Comparison of ENCODE assay signal across 1 cellular context in the genomic region with DNA sequence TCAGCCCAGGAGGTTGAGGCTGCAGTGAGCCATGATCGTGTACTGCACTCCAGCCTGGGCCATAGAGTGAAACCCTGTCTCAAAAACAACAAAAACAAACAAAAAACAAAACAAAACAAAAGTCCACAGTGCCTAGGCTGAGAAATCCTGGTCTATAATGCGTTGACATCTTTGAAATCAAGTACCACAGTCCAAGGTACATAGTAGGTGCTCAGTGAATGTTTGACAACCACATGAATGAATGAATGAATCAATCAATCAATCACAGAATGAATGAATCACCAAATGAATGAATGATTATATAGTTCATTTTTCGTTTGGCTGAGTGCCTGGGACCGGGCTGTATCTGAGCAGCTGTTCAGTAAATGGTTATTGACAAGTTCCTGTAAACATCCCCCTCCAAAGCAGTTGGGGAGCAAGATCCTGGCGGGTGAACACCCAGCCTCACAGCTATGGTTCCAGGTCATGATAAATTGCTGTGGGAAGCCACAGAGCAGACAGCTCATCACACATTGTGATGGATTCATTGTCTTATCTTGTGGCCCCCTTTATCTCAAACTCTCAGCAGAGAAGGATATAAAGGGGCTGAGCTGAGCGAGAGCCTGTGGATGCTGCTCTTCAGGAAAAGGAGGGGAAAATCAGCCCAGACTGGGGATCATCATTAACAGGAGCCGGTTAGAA.
A peak's percentile ranks its signal among the peaks of the same experiment; 100 is the strongest.
TF ChIP-seq lines count a peak whose summit lies in the region.

No MANE protein-coding gene starts in this region.

TF ChIP-seq in K562, 482 proteins besides CTCF, POLR2A, EP300 and RAD21 (continued from another document and continues in another):
- no peak; the same call in 1 of the 2 replicates for TF ChIP-seq FOXM1 (IDR thresholded peaks at IDR 0.05; ENCODE audit: low read depth)
- TF ChIP-seq FOXM1 (CRISPR knock-in tag; IDR thresholded peaks at IDR 0.05; ENCODE audit: low read depth): no peak
- peak; percentile 61; the same call in 1 of the 2 replicates for TF ChIP-seq GATAD2B (IDR thresholded peaks at IDR 0.05; ENCODE audit: borderline replicate concordance)
- TF ChIP-seq, protein P1, sequence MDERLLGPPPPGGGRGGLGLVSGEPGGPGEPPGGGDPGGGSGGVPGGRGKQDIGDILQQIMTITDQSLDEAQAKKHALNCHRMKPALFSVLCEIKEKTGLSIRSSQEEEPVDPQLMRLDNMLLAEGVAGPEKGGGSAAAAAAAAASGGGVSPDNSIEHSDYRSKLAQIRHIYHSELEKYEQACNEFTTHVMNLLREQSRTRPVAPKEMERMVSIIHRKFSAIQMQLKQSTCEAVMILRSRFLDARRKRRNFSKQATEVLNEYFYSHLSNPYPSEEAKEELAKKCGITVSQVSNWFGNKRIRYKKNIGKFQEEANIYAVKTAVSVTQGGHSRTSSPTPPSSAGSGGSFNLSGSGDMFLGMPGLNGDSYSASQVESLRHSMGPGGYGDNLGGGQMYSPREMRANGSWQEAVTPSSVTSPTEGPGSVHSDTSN (CRISPR knock-in tag; IDR thresholded peaks at IDR 0.05; ENCODE audit: low read depth): peak; percentile 66
- TF ChIP-seq, protein P1 (tag; conservative IDR thresholded peaks at IDR 0.05; ENCODE audit: low read depth): peak; percentile 93
- TF ChIP-seq ZNF347 (CRISPR knock-in tag; IDR thresholded peaks at IDR 0.05; ENCODE audit: low read depth): no peak
- no peak for TF ChIP-seq ZNF174 (CRISPR knock-in tag; IDR thresholded peaks at IDR 0.05)
- TF ChIP-seq, protein P2, sequence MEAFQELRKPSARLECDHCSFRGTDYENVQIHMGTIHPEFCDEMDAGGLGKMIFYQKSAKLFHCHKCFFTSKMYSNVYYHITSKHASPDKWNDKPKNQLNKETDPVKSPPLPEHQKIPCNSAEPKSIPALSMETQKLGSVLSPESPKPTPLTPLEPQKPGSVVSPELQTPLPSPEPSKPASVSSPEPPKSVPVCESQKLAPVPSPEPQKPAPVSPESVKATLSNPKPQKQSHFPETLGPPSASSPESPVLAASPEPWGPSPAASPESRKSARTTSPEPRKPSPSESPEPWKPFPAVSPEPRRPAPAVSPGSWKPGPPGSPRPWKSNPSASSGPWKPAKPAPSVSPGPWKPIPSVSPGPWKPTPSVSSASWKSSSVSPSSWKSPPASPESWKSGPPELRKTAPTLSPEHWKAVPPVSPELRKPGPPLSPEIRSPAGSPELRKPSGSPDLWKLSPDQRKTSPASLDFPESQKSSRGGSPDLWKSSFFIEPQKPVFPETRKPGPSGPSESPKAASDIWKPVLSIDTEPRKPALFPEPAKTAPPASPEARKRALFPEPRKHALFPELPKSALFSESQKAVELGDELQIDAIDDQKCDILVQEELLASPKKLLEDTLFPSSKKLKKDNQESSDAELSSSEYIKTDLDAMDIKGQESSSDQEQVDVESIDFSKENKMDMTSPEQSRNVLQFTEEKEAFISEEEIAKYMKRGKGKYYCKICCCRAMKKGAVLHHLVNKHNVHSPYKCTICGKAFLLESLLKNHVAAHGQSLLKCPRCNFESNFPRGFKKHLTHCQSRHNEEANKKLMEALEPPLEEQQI (IDR thresholded peaks at IDR 0.05): no peak
- TF ChIP-seq, protein P3, sequence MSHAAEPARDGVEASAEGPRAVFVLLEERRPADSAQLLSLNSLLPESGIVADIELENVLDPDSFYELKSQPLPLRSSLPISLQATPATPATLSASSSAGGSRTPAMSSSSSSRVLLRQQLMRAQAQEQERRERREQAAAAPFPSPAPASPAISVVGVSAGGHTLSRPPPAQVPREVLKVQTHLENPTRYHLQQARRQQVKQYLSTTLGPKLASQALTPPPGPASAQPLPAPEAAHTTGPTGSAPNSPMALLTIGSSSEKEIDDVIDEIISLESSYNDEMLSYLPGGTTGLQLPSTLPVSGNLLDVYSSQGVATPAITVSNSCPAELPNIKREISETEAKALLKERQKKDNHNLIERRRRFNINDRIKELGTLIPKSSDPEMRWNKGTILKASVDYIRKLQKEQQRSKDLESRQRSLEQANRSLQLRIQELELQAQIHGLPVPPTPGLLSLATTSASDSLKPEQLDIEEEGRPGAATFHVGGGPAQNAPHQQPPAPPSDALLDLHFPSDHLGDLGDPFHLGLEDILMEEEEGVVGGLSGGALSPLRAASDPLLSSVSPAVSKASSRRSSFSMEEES (CRISPR knock-in tag; IDR thresholded peaks at IDR 0.05): no peak
- TF ChIP-seq BDP1 (IDR thresholded peaks at IDR 0.05; ENCODE audit: insufficient read depth, insufficient read length): no peak
- TF ChIP-seq, protein P4, sequence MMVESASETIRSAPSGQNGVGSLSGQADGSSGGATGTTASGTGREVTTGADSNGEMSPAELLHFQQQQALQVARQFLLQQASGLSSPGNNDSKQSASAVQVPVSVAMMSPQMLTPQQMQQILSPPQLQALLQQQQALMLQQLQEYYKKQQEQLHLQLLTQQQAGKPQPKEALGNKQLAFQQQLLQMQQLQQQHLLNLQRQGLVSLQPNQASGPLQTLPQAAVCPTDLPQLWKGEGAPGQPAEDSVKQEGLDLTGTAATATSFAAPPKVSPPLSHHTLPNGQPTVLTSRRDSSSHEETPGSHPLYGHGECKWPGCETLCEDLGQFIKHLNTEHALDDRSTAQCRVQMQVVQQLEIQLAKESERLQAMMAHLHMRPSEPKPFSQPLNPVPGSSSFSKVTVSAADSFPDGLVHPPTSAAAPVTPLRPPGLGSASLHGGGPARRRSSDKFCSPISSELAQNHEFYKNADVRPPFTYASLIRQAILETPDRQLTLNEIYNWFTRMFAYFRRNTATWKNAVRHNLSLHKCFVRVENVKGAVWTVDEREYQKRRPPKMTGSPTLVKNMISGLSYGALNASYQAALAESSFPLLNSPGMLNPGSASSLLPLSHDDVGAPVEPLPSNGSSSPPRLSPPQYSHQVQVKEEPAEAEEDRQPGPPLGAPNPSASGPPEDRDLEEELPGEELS (CRISPR knock-in tag; IDR thresholded peaks at IDR 0.05; ENCODE audit: borderline replicate concordance): no peak
- no peak for TF ChIP-seq NRF1 (conservative IDR thresholded peaks at IDR 0.05 in 1 of 2, IDR thresholded peaks at IDR 0.05 in 1 of 2)
- TF ChIP-seq HNRNPUL1 (IDR thresholded peaks at IDR 0.05; ENCODE audit: low read length): no peak
- no peak for TF ChIP-seq BRD9 (IDR thresholded peaks at IDR 0.05; ENCODE audit: low read depth, partially characterized antibody)
- TF ChIP-seq ZSCAN32 (CRISPR knock-in tag; IDR thresholded peaks at IDR 0.05): no peak
- TF ChIP-seq, protein P5, sequence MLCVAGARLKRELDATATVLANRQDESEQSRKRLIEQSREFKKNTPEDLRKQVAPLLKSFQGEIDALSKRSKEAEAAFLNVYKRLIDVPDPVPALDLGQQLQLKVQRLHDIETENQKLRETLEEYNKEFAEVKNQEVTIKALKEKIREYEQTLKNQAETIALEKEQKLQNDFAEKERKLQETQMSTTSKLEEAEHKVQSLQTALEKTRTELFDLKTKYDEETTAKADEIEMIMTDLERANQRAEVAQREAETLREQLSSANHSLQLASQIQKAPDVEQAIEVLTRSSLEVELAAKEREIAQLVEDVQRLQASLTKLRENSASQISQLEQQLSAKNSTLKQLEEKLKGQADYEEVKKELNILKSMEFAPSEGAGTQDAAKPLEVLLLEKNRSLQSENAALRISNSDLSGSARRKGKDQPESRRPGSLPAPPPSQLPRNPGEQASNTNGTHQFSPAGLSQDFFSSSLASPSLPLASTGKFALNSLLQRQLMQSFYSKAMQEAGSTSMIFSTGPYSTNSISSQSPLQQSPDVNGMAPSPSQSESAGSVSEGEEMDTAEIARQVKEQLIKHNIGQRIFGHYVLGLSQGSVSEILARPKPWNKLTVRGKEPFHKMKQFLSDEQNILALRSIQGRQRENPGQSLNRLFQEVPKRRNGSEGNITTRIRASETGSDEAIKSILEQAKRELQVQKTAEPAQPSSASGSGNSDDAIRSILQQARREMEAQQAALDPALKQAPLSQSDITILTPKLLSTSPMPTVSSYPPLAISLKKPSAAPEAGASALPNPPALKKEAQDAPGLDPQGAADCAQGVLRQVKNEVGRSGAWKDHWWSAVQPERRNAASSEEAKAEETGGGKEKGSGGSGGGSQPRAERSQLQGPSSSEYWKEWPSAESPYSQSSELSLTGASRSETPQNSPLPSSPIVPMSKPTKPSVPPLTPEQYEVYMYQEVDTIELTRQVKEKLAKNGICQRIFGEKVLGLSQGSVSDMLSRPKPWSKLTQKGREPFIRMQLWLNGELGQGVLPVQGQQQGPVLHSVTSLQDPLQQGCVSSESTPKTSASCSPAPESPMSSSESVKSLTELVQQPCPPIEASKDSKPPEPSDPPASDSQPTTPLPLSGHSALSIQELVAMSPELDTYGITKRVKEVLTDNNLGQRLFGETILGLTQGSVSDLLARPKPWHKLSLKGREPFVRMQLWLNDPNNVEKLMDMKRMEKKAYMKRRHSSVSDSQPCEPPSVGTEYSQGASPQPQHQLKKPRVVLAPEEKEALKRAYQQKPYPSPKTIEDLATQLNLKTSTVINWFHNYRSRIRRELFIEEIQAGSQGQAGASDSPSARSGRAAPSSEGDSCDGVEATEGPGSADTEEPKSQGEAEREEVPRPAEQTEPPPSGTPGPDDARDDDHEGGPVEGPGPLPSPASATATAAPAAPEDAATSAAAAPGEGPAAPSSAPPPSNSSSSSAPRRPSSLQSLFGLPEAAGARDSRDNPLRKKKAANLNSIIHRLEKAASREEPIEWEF (CRISPR knock-in tag; IDR thresholded peaks at IDR 0.05): peak; percentile 36; the same call in 1 of the 2 replicates
- TF ChIP-seq POLR2B (IDR thresholded peaks at IDR 0.05; ENCODE audit: low read depth, partially characterized antibody): no peak
- no peak for TF ChIP-seq POLR3G (IDR thresholded peaks at IDR 0.05; ENCODE audit: extremely low read depth, insufficient read length, insufficient replicate concordance)
- peak; percentile 96 for TF ChIP-seq TCF3 (CRISPR knock-in tag; IDR thresholded peaks at IDR 0.05)
- TF ChIP-seq NCOA4 (IDR thresholded peaks at IDR 0.05; ENCODE audit: partially characterized antibody): no peak
- TF ChIP-seq, protein P6, sequence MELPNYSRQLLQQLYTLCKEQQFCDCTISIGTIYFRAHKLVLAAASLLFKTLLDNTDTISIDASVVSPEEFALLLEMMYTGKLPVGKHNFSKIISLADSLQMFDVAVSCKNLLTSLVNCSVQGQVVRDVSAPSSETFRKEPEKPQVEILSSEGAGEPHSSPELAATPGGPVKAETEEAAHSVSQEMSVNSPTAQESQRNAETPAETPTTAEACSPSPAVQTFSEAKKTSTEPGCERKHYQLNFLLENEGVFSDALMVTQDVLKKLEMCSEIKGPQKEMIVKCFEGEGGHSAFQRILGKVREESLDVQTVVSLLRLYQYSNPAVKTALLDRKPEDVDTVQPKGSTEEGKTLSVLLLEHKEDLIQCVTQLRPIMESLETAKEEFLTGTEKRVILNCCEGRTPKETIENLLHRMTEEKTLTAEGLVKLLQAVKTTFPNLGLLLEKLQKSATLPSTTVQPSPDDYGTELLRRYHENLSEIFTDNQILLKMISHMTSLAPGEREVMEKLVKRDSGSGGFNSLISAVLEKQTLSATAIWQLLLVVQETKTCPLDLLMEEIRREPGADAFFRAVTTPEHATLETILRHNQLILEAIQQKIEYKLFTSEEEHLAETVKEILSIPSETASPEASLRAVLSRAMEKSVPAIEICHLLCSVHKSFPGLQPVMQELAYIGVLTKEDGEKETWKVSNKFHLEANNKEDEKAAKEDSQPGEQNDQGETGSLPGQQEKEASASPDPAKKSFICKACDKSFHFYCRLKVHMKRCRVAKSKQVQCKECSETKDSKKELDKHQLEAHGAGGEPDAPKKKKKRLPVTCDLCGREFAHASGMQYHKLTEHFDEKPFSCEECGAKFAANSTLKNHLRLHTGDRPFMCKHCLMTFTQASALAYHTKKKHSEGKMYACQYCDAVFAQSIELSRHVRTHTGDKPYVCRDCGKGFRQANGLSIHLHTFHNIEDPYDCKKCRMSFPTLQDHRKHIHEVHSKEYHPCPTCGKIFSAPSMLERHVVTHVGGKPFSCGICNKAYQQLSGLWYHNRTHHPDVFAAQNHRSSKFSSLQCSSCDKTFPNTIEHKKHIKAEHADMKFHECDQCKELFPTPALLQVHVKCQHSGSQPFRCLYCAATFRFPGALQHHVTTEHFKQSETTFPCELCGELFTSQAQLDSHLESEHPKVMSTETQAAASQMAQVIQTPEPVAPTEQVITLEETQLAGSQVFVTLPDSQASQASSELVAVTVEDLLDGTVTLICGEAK (IDR thresholded peaks at IDR 0.05): no peak
- TF ChIP-seq, protein P6 (CRISPR knock-in tag; IDR thresholded peaks at IDR 0.05): no peak
- TF ChIP-seq, protein P7, sequence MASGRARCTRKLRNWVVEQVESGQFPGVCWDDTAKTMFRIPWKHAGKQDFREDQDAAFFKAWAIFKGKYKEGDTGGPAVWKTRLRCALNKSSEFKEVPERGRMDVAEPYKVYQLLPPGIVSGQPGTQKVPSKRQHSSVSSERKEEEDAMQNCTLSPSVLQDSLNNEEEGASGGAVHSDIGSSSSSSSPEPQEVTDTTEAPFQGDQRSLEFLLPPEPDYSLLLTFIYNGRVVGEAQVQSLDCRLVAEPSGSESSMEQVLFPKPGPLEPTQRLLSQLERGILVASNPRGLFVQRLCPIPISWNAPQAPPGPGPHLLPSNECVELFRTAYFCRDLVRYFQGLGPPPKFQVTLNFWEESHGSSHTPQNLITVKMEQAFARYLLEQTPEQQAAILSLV (tag; IDR thresholded peaks at IDR 0.05): no peak
